In the genomic region with DNA sequence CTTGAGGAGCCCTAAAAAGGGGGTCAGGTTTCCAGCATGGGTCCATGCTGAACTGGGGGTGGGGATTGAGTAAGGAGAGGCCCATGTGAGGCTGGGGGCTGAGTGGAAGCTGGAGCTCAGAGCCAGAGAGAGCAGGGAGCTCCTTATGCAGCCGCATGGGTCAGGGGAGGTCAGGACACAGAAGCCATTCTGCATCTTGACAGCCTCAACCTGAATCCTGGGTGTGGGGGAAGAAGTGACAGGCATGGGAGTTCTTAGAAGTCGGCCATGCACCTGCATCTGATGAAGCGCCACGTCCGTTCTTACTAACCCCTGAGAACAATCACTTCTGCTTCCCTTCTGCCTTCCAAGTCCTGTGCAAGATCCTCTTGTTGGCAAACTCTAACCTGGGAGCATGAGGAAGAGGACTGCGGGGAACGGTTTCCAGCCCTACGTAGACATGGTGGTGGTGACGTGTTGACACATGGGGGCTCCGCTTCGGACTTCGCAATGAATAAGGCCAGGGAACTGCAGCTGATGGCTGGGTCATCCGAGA, we compare ENCODE assay signal across 1 cellular context.
TF ChIP-seq lines count a peak whose summit lies in the region.

No MANE protein-coding gene starts in this region.

TF ChIP-seq in HepG2, 621 proteins besides CTCF, POLR2A, EP300 and RAD21:
- TF ChIP-seq MAF1 (CRISPR knock-in tag; IDR thresholded peaks at IDR 0.05; ENCODE audit: borderline replicate concordance) (no peak), SKI (IDR thresholded peaks at IDR 0.05; ENCODE audit: partially characterized antibody) (no peak), CREB1 (IDR thresholded peaks at IDR 0.05) (peak; percentile 45), CREB1 (CRISPR knock-in tag; IDR thresholded peaks at IDR 0.05) (no peak), ZSCAN31 (CRISPR knock-in tag; IDR thresholded peaks at IDR 0.05; ENCODE audit: low read depth) (no peak)
